In the genomic region with DNA sequence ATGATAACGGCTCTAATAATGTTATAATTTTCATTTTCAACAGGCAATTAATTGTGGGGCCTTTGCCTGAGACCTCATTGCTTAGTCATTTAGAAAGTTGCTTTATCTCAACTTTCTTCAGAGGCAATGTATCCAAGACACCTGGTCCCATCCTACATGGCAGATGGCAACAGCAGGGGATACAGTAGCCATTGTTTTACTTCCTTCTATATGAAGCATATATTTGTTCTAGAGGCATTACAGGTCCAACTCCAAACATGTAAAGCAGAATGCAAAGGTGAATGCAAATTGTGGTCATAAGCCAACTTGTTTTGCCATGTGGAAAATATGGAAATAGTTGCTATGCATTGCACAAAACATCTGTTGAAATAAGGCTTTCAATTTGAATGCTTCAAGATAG, we compare ENCODE assay signal across 8 cellular contexts.
A peak's percentile ranks its signal among the peaks of the same experiment; 100 is the strongest.
DNase-seq lines count a peak whose midpoint lies in the region; ATAC-seq and TF ChIP-seq lines count a peak whose summit lies in the region.
"Had no signal": no experiment of that assay in that cellular context is flagged by ENCODE, and none has a peak within 500 bp of the region (broad histone marks: within the 10 kb centered on the region; RNA-seq: fewer than 3 reads in every experiment).

No MANE protein-coding gene starts in this region.

- peaks cover 2% of the 10 kb centered on the region for H3K36me3 Mint-ChIP-seq in natural killer cell
- H3K36me3 Mint-ChIP-seq in activated naive CD4-positive, alpha-beta T cell treated with anti-CD3 and anti-CD28 coated beads, Interleukin-2, amount 10 ng/mL, durations not matched to agents 7 days and 5 days = peaks cover 24% of the 10 kb centered on the region

- ATAC-seq in GM18868 (IDR thresholded peaks at IDR 0.05; ENCODE audit: unreplicated experiment) (peak; percentile 36), GM21528 (IDR thresholded peaks at IDR 0.05; ENCODE audit: low FRiP score, unreplicated experiment) (peak; percentile 47), HG03432 (IDR thresholded peaks at IDR 0.05; ENCODE audit: unreplicated experiment) (peak; percentile 56), natural killer cell (no peak)
- ATAC-seq: left colon had no signal

- peak overlapping the region; percentile 55 for H3K4me3 Mint-ChIP-seq in natural killer cell
- no peak overlapping the region for H3K4me3 Mint-ChIP-seq in activated naive CD4-positive, alpha-beta T cell treated with anti-CD3 and anti-CD28 coated beads, Interleukin-2, amount 10 ng/mL, durations not matched to agents 7 days and 5 days

- H3K27me3 Mint-ChIP-seq in natural killer cell (ENCODE audit: low read depth in 2 of 2) = no peaks in the 10 kb centered on the region
- no peaks in the 10 kb centered on the region for H3K27me3 Mint-ChIP-seq in activated naive CD4-positive, alpha-beta T cell treated with anti-CD3 and anti-CD28 coated beads, Interleukin-2, amount 10 ng/mL, durations not matched to agents 7 days and 5 days

- no peak for TF ChIP-seq CTCF in natural killer cell (IDR thresholded peaks at IDR 0.05)

- intact Hi-C loops in natural killer cell (cut with micrococcal nuclease) = no loop called here

- H3K27ac Mint-ChIP-seq in natural killer cell = peak overlapping the region; percentile 83 to 86
- H3K27ac Mint-ChIP-seq in activated naive CD4-positive, alpha-beta T cell treated with anti-CD3 and anti-CD28 coated beads, Interleukin-2, amount 10 ng/mL, durations not matched to agents 7 days and 5 days = no peak overlapping the region

- CTCF ChIA-PET in activated naive CD4-positive, alpha-beta T cell treated with anti-CD3 and anti-CD28 coated beads, Interleukin-2, amount 10 ng/mL, durations not matched to agents 7 days and 5 days (lab: Charles Lee) = no interaction called here

- no peak for DNase-seq in natural killer cell
- DNase-seq in iPS-NIHi7 (ENCODE audit: extremely low spot score) = no peak
- no peak for DNase-seq in activated naive CD4-positive, alpha-beta T cell treated with anti-CD3 and anti-CD28 coated beads, Interleukin-2, amount 10 ng/mL, durations not matched to agents 7 days and 5 days
- DNase-seq in AG08396 (ENCODE audit: low spot score) = no peak
- DNase-seq: left colon had no signal

- H3K9me3 Mint-ChIP-seq in natural killer cell = no peaks in the 10 kb centered on the region
- no peaks in the 10 kb centered on the region for H3K9me3 Mint-ChIP-seq in activated naive CD4-positive, alpha-beta T cell treated with anti-CD3 and anti-CD28 coated beads, Interleukin-2, amount 10 ng/mL, durations not matched to agents 7 days and 5 days

- H3K4me1 Mint-ChIP-seq in natural killer cell = peaks cover 55 to 57% of the 10 kb centered on the region in 2 donors
- peaks cover 47% of the 10 kb centered on the region for H3K4me1 Mint-ChIP-seq in activated naive CD4-positive, alpha-beta T cell treated with anti-CD3 and anti-CD28 coated beads, Interleukin-2, amount 10 ng/mL, durations not matched to agents 7 days and 5 days

Comparison
In these comparisons a context has a peak if more than half of its experiments do, and no peak if none do; other contexts are left out.
1. ATAC-seq: peak in GM18868 (single experiment), GM21528 (single experiment) and HG03432 (single experiment); none in natural killer cell (0 of 3).